Comparison of ENCODE assay signal across 8 cellular contexts in the genomic region with DNA sequence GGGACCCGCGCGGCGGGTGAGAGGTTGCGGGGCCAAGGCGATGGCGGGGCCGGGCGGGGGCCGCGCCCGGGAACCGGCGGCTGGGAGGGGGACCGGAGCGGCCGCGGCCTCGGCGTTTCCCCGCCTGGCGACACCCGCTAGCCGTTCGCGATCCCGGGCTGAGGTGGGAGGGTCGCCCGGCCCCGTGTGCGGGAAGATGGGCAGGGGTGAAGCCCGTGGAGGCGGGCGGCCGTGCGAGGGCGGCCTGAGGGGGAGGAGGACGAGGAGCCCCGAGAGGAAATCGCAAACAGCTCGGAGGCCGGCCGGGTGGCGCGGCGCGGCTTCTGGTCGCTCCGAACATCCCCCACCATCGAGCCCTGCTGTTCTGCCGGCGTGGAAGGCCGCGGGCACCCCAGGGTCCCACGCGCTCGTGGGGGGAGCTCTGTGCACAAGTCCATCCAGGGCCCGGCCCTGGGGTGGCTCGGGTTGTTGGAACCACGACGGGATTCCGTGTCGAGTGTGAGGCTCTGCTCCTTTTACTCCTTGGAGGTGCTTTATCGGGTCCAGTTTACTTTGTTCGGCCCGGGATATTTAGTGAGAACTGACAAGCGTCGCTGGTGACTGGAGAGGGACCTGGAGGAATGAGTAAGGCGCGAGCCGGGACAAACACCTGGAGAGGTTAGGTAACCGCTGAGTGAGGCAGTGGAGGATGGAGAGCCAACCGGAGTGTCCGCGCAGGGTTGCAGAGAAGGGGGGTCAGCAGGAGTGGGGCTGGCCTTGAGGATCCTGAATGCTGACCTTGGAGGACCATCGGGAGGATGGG. TPM values are rescaled to one million over a fixed set of nuclear protein-coding genes. Genes with fewer than 3 reads are reported as not detected.
DNase-seq lines count a peak whose midpoint lies in the region; ATAC-seq, FAIRE-seq and TF ChIP-seq lines count a peak whose summit lies in the region.

No MANE protein-coding gene starts in this region.

- in situ Hi-C loops in HepG2 (cut with HindIII; ENCODE audit: extremely low pct_ligation_motif_present, low pct_unique_long_range_greater_than_20kb) = no loop called here

- H3K27ac ChIP-seq in HepG2 (ENCODE audit: extremely low read length, insufficient read depth, low read length) = no peak overlapping the region

- FAIRE-seq in HepG2 (lab: Jason Lieb, UNC) = no peak

- no peak for TF ChIP-seq RAD21 in HepG2 (CRISPR knock-in tag; IDR thresholded peaks at IDR 0.05)

- TF ChIP-seq CTCF in HepG2 (CRISPR knock-in tag; IDR thresholded peaks at IDR 0.05) = no peak

- TF ChIP-seq POLR2A in HepG2 (IDR thresholded peaks at IDR 0.05; ENCODE audit: insufficient read depth in 1 of 2, low read depth in 2 of 2, low read length in 2 of 2) = no peak

- no peaks in the 10 kb centered on the region for H3K36me3 ChIP-seq in HepG2 (replicated peaks in 1 of 2; ENCODE audit: control insufficient read depth in 1 of 2, insufficient read depth in 2 of 2, low read length in 2 of 2)

- BruUV-seq in HepG2 (replicated peaks; lab: Mats Ljungman, UMichigan) = no TSS peak

- H3K27ac Mint-ChIP-seq in activated CD4-positive, alpha-beta T cell treated with anti-CD3 and anti-CD28 coated beads for 36 hours = peak overlapping the region; percentile 85
- peak overlapping the region; percentile 91 for H3K27ac Mint-ChIP-seq in dendritic cell treated with granulocyte-macrophage colony-stimulating factor and Interleukin-4, amounts not matched to agents 40 ng/mL and 50 ng/mL, for 4 days

- peak; percentile 45 for ATAC-seq in GM21786 (IDR thresholded peaks at IDR 0.05; ENCODE audit: unreplicated experiment)
- peak; percentile 39 for ATAC-seq in activated CD4-positive, alpha-beta T cell treated with anti-CD3 and anti-CD28 coated beads for 36 hours
- ATAC-seq in HepG2 = peak; percentile 37

- peak overlapping the region; percentile 81 to 89 (median 86) for H3K4me3 ChIP-seq in HepG2 (replicated peaks in 1 of 3; ENCODE audit: insufficient read depth in 1 of 3, low read depth in 2 of 3, low read length in 3 of 3)

- TF ChIP-seq EP300 in HepG2 (IDR thresholded peaks at IDR 0.05; ENCODE audit: low read depth in 2 of 2, low read length in 2 of 2) (no peak), HepG2 (CRISPR knock-in tag; IDR thresholded peaks at IDR 0.05; ENCODE audit: borderline replicate concordance) (no peak)

- H3K4me3 Mint-ChIP-seq in activated CD4-positive, alpha-beta T cell treated with anti-CD3 and anti-CD28 coated beads for 36 hours = peak overlapping the region; percentile 93
- H3K4me3 Mint-ChIP-seq in dendritic cell treated with granulocyte-macrophage colony-stimulating factor and Interleukin-4, amounts not matched to agents 40 ng/mL and 50 ng/mL, for 4 days = peak overlapping the region; percentile 99

- H3K9ac ChIP-seq in HepG2 (ENCODE audit: insufficient read depth, low read depth, low read length) = peak overlapping the region; percentile 78

- peaks cover 8% of the 10 kb centered on the region for H3K36me3 Mint-ChIP-seq in activated CD4-positive, alpha-beta T cell treated with anti-CD3 and anti-CD28 coated beads for 36 hours (ENCODE audit: low read depth)
- H3K36me3 Mint-ChIP-seq in dendritic cell treated with granulocyte-macrophage colony-stimulating factor and Interleukin-4, amounts not matched to agents 40 ng/mL and 50 ng/mL, for 4 days (ENCODE audit: low read depth) = peaks cover 21% of the 10 kb centered on the region

- H3K9me3 Mint-ChIP-seq in activated CD4-positive, alpha-beta T cell treated with anti-CD3 and anti-CD28 coated beads for 36 hours (ENCODE audit: low read depth) = no peaks in the 10 kb centered on the region
- no peaks in the 10 kb centered on the region for H3K9me3 Mint-ChIP-seq in dendritic cell treated with granulocyte-macrophage colony-stimulating factor and Interleukin-4, amounts not matched to agents 40 ng/mL and 50 ng/mL, for 4 days

- H3K4me1 ChIP-seq in HepG2 (ENCODE audit: insufficient read depth, low read length) = peaks cover 39% of the 10 kb centered on the region

- H3K4me1 Mint-ChIP-seq in activated CD4-positive, alpha-beta T cell treated with anti-CD3 and anti-CD28 coated beads for 36 hours = peaks cover 47% of the 10 kb centered on the region
- peaks cover 51% of the 10 kb centered on the region for H3K4me1 Mint-ChIP-seq in dendritic cell treated with granulocyte-macrophage colony-stimulating factor and Interleukin-4, amounts not matched to agents 40 ng/mL and 50 ng/mL, for 4 days (ENCODE audit: low read depth)

- H3K79me2 ChIP-seq in HepG2 (ENCODE audit: insufficient read depth, low read length) = peaks cover 16% of the 10 kb centered on the region

- H4K20me1 ChIP-seq in HepG2 (ENCODE audit: insufficient read depth, low read length) = no peaks in the 10 kb centered on the region

- peak; percentile 14 for DNase-seq in GDM1 (lab: John Stamatoyannopoulos, UW)
- DNase-seq in KG1 (lab: John Stamatoyannopoulos, UW) = peak; percentile 50
- DNase-seq in activated CD4-positive, alpha-beta T cell treated with anti-CD3 and anti-CD28 coated beads for 36 hours = peak; percentile 70
- DNase-seq in HepG2 (ENCODE audit: low spot score) = no peak
- DNase-seq in stimulated activated CD4-positive, alpha-beta T cell treated with anti-CD3 and anti-CD28 coated beads, Interleukin-4, amount 100 ng/mL, for 4 hours = peak; percentile 24 to 46
- no peak for DNase-seq in NCI-H2196 treated with DMSO at 0.1 percent for 48 hours (lab: John Stamatoyannopoulos, UW; ENCODE audit: unreplicated experiment)

- peak overlapping the region; percentile 97 for H3K4me2 ChIP-seq in HepG2 (ENCODE audit: low read depth, low read length)

- no peak overlapping the region for H2AFZ ChIP-seq in HepG2 (ENCODE audit: low read length)

- peaks cover 0 to 7% of the 10 kb centered on the region in 2 experiments; a peak in 2 of 5 replicates for H3K27me3 ChIP-seq in HepG2 (ENCODE audit: control insufficient read depth in 1 of 2, insufficient read depth in 2 of 2, low read length in 2 of 2)

- intact Hi-C loops in activated CD4-positive, alpha-beta T cell treated with anti-CD3 and anti-CD28 coated beads for 36 hours (cut with DNase I, micrococcal nuclease) = loop anchor here (2.0 to 5.0 kb wide), 2 partner anchors 34 to 87 kb away; no protein-coding TSS in a partner anchor
- intact Hi-C loops in dendritic cell treated with granulocyte-macrophage colony-stimulating factor and Interleukin-4, amounts not matched to agents 40 ng/mL and 50 ng/mL, for 4 days (cut with micrococcal nuclease) = loop anchor here (5.0 kb wide), 1 partner anchor 42 kb away; no protein-coding TSS in a partner anchor
- intact Hi-C loops in HepG2 (cut with micrococcal nuclease; ENCODE audit: unreplicated experiment) = no loop called here

- H3K9me3 ChIP-seq in HepG2 (ENCODE audit: low read length) = no peaks in the 10 kb centered on the region

- 3% methylated on average over 13 of the region's 76 CpGs for WGBS in HepG2 (ENCODE audit: low lambda C conversion rate)

- CTCF ChIA-PET in activated CD4-positive, alpha-beta T cell treated with anti-CD3 and anti-CD28 coated beads for 36 hours (lab: Charles Lee) = interaction anchor here (0.5 to 1.8 kb wide), 14 partner anchors 9 to 1426 kb away, joined by 3 to 11 read pairs (median 3); no protein-coding TSS in a partner anchor
- CTCF ChIA-PET in HepG2 (lab: Yijun Ruan, JAX; ENCODE audit: low intra/inter-chr PET ratio, low total read pairs) = no interaction called here

- H3K27me3 Mint-ChIP-seq in activated CD4-positive, alpha-beta T cell treated with anti-CD3 and anti-CD28 coated beads for 36 hours = no peaks in the 10 kb centered on the region
- peaks cover 4% of the 10 kb centered on the region for H3K27me3 Mint-ChIP-seq in dendritic cell treated with granulocyte-macrophage colony-stimulating factor and Interleukin-4, amounts not matched to agents 40 ng/mL and 50 ng/mL, for 4 days

- POLR2A ChIA-PET in activated CD4-positive, alpha-beta T cell treated with anti-CD3 and anti-CD28 coated beads for 36 hours (lab: Charles Lee) = interaction anchor here (1.2 to 1.5 kb wide), 4 partner anchors 9 to 36 kb away, joined by 3 to 7 read pairs (median 4); no protein-coding TSS in a partner anchor
- POLR2A ChIA-PET in HepG2 (lab: Yijun Ruan, JAX) = interaction anchor here (0.6 to 1.0 kb wide), 3 partner anchors 9 to 143 kb away, joined by 3 to 4 read pairs (median 3); a partner anchor contains a TSS

TF ChIP-seq in HepG2, 621 proteins besides CTCF, POLR2A, EP300 and RAD21 (continues in another document):
- TF ChIP-seq ZBTB21 (CRISPR knock-in tag; IDR thresholded peaks at IDR 0.05) = no peak
- TF ChIP-seq ISL2 (CRISPR knock-in tag; IDR thresholded peaks at IDR 0.05) = no peak
- no peak for TF ChIP-seq NFYC (CRISPR knock-in tag; IDR thresholded peaks at IDR 0.05)
- no peak for TF ChIP-seq SP5 (CRISPR knock-in tag; IDR thresholded peaks at IDR 0.05; ENCODE audit: borderline replicate concordance, low read depth)
- TF ChIP-seq GFI1 (CRISPR knock-in tag; IDR thresholded peaks at IDR 0.05; ENCODE audit: borderline replicate concordance) = 0 out of 2 replicates have a peak, but pooled peaks have one; percentile 30
- 0 out of 2 replicates have a peak, but pooled peaks have one; percentile 1 for TF ChIP-seq ZNF777 (CRISPR knock-in tag; IDR thresholded peaks at IDR 0.05)

RNA-seq across cellular contexts. Expression of a gene that starts 0.7 kb away (rescaled TPM):
- total RNA-seq in activated CD4-positive, alpha-beta T cell treated with anti-CD3 and anti-CD28 coated beads for 36 hours = 10 to 100 TPM; 32.4 to 36.2 TPM
- 6.0 and 8.4 TPM in 2 replicates for total RNA-seq in HepG2 (2016; rRNA removed; fragmentation: Illumina TruSeq; extraction: Trizol)
- 3.5 and 4.1 TPM in 2 replicates for total RNA-seq in HepG2 (2016; cell fraction: cytosol; rRNA removed; fragmentation: Illumina TruSeq; extraction: Trizol; ENCODE audit: low read depth)
- 5.5 and 7.9 TPM in 2 replicates for total RNA-seq in HepG2 (2016; cell fraction: insoluble cytoplasmic fraction; rRNA removed; fragmentation: Illumina TruSeq; extraction: Trizol)
- total RNA-seq in HepG2 (2016; cell fraction: membrane; rRNA removed; fragmentation: Illumina TruSeq; extraction: Trizol) = 8.5 and 9.1 TPM in 2 replicates
- 11.9 and 14.9 TPM in 2 replicates for total RNA-seq in HepG2 (2016; cell fraction: nucleus; rRNA removed; fragmentation: Illumina TruSeq; extraction: Trizol)
- polyA plus RNA-seq in HepG2 (2011; rRNA removed) = 11.8 and 13.9 TPM in 2 replicates
- polyA plus RNA-seq in HepG2 (2011; cell fraction: cytosol; rRNA removed) = 5.2 and 6.7 TPM in 2 replicates
- 13.4 and 13.8 TPM in 2 replicates for polyA plus RNA-seq in HepG2 (2011; cell fraction: nucleus; rRNA removed)
- 8.8 and 10.8 TPM in 2 replicates for polyA plus RNA-seq in HepG2 (2012)
- 3.4 and 3.6 TPM in 2 replicates for polyA plus RNA-seq in HepG2 (2016; cell fraction: cytosol; fragmentation: Illumina TruSeq; extraction: Trizol; ENCODE audit: low read depth)
- 5.0 and 8.1 TPM in 2 replicates for polyA plus RNA-seq in HepG2 (2016; cell fraction: insoluble cytoplasmic fraction; fragmentation: Illumina TruSeq; extraction: Trizol; ENCODE audit: low read depth)
- 5.3 and 5.6 TPM in 2 replicates for polyA plus RNA-seq in HepG2 (2016; cell fraction: membrane; fragmentation: Illumina TruSeq; extraction: Trizol; ENCODE audit: low read depth)
- polyA plus RNA-seq in HepG2 (2016; cell fraction: nucleus; fragmentation: Illumina TruSeq; extraction: Trizol; ENCODE audit: insufficient read depth, low read depth) = 17.9 and 22.1 TPM in 2 replicates
- polyA minus RNA-seq in HepG2 (2011; rRNA and poly(A)+ RNA removed; ENCODE audit: low replicate concordance) = 15.8 and 105 TPM in 2 replicates
- 7.3 and 8.0 TPM in 2 replicates for polyA minus RNA-seq in HepG2 (2011; cell fraction: cytosol; rRNA and poly(A)+ RNA removed)
- polyA minus RNA-seq in HepG2 (2011; cell fraction: nucleus; rRNA and poly(A)+ RNA removed) = 15.8 and 20.6 TPM in 2 replicates

Comparison
In these comparisons a context has a peak if more than half of its experiments do, and no peak if none do; other contexts are left out.
1. DNase-seq: peak in GDM1 (single experiment), KG1 (single experiment), activated CD4-positive, alpha-beta T cell treated with anti-CD3 and anti-CD28 coated beads for 36 hours (single experiment) and stimulated activated CD4-positive, alpha-beta T cell treated with anti-CD3 and anti-CD28 coated beads, Interleukin-4, amount 100 ng/mL, for 4 hours (2 of 2); none in HepG2 (single experiment) and NCI-H2196 treated with DMSO at 0.1 percent for 48 hours (single experiment).
2. Peak in every context shown above with its lines, with median percentiles within 50 percentile points of each other: ATAC-seq.